In the genomic region with DNA sequence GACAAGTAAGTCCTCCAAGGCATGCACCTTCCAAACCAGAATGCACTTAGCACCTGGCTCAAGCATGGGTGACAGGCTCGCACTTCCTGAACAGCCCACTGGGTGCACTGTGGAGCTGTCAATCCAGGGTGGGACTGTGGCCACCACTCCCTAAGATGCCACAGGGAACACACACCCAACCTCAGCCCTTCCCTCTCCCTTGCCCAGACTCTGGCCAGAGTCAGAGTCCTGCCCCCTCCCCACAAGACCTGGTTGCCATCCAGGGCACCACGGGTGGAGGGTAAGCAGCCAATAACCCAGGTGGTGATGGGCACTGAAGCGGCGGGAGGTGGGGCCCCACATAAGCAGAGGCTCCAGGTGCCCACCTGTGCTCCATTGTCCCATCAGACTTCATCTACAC, we compare ENCODE assay signal across 1 cellular context.
TF ChIP-seq lines count a peak whose summit lies in the region.

No MANE protein-coding gene starts in this region.

TF ChIP-seq in A549, 52 proteins besides CTCF, POLR2A, EP300 and RAD21 (continued from another document):
- TF ChIP-seq, protein P1, sequence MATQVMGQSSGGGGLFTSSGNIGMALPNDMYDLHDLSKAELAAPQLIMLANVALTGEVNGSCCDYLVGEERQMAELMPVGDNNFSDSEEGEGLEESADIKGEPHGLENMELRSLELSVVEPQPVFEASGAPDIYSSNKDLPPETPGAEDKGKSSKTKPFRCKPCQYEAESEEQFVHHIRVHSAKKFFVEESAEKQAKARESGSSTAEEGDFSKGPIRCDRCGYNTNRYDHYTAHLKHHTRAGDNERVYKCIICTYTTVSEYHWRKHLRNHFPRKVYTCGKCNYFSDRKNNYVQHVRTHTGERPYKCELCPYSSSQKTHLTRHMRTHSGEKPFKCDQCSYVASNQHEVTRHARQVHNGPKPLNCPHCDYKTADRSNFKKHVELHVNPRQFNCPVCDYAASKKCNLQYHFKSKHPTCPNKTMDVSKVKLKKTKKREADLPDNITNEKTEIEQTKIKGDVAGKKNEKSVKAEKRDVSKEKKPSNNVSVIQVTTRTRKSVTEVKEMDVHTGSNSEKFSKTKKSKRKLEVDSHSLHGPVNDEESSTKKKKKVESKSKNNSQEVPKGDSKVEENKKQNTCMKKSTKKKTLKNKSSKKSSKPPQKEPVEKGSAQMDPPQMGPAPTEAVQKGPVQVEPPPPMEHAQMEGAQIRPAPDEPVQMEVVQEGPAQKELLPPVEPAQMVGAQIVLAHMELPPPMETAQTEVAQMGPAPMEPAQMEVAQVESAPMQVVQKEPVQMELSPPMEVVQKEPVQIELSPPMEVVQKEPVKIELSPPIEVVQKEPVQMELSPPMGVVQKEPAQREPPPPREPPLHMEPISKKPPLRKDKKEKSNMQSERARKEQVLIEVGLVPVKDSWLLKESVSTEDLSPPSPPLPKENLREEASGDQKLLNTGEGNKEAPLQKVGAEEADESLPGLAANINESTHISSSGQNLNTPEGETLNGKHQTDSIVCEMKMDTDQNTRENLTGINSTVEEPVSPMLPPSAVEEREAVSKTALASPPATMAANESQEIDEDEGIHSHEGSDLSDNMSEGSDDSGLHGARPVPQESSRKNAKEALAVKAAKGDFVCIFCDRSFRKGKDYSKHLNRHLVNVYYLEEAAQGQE (IDR thresholded peaks at IDR 0.05) = no peak
